Comparison of ENCODE assay signal across 8 cellular contexts in the genomic region with DNA sequence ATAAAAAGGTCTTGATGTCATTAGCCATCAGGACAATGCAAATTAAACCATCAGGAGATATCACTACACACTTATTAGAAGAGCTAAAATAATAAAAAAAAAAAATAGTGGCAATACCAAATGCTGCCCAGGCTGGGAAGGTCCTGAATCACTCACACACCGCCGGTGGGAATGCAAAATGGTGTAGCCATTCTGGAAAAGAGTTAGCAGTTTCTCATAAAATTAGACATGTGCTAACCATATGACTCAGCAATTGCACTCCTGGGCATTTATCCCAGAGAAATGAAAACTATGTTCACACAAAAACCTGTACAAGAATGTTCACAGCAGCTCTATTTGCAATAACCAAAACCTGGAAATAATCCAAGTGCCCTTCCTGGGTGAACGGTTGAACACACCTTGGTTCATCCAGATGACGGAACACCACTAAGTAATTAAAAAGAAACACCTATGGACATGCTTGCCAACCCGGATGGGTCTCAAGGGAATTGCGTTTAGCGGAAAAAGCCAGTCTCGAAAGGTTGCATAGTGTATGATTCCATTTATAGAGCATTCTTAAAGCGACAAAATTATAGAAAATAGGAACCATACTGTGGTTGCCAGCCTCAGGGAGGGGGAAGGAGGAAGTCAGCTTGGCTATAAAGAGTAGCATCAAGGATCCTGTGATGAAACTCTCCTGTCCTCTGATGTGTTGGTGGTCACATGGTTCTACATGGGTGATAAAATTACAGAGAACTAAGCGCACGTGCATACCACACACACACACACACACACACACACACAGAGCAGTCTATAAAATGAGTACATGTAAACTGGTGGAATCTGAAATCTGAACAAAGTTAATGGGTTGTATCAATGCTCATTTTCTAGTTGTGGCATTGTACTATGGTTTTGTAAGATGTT. TPM values are rescaled to one million over a fixed set of nuclear protein-coding genes. Genes with fewer than 3 reads are reported as not detected.
DNase-seq lines count a peak whose midpoint lies in the region; ATAC-seq, FAIRE-seq and TF ChIP-seq lines count a peak whose summit lies in the region.

No MANE protein-coding gene starts in this region.

- no peaks in the 10 kb centered on the region for H3K9me1 ChIP-seq in endothelial cell of umbilical vein (replicated peaks; ENCODE audit: control insufficient read depth, extremely low read depth, insufficient read depth, low read length)

- H3K36me3 Mint-ChIP-seq in T-helper 17 cell (ENCODE audit: low read depth), result peaks cover 5% of the 10 kb centered on the region

- H3K79me2 ChIP-seq in Karpas-422 (ENCODE audit: low read length), result peaks cover 88% of the 10 kb centered on the region
- no peaks in the 10 kb centered on the region for H3K79me2 ChIP-seq in endothelial cell of umbilical vein (ENCODE audit: control insufficient read depth, insufficient read depth, low read length)

- H3K9ac ChIP-seq in Karpas-422 (ENCODE audit: low read length) (peak overlapping the region; percentile 34), endothelial cell of umbilical vein (replicated peaks; ENCODE audit: extremely low read depth, insufficient read depth, low read length) (no peak overlapping the region)

- H3K27me3 ChIP-seq in Karpas-422 (ENCODE audit: low read length) (no peaks in the 10 kb centered on the region), endothelial cell of umbilical vein (ENCODE audit: control insufficient read depth in 2 of 2, insufficient read depth in 2 of 2, low read length in 2 of 2) (peaks cover 4 to 21% of the 10 kb centered on the region in 2 experiments), neutrophil (no peaks in the 10 kb centered on the region)

- POLR2A ChIA-PET in endothelial cell of umbilical vein (lab: Charles Lee), result no interaction called here

- peak overlapping the region; percentile 98 for H3K27ac Mint-ChIP-seq in T-helper 17 cell

- H3K4me3 ChIP-seq in Karpas-422 (ENCODE audit: low read length), result peak overlapping the region; percentile 49
- H3K4me3 ChIP-seq in endothelial cell of umbilical vein (replicated peaks in 1 of 3; ENCODE audit: insufficient read depth in 1 of 3, low read depth in 1 of 3, low read length in 3 of 3), result no peak overlapping the region
- peak overlapping the region; percentile 49 to 89 for H3K4me3 ChIP-seq in neutrophil (ENCODE audit: low read depth in 1 of 2, low read length in 1 of 2)

- peaks cover 66% of the 10 kb centered on the region for H3K4me1 Mint-ChIP-seq in T-helper 17 cell

- dilution Hi-C loops in endothelial cell of umbilical vein (cut with MboI; ENCODE audit: extremely low pct_ligation_motif_present, low sequenced_read_pairs), result no loop called here

- intact Hi-C loops in endothelial cell of umbilical vein (cut with micrococcal nuclease), result no loop called here

- no peak for TF ChIP-seq POLR2A in endothelial cell of umbilical vein (IDR thresholded peaks at IDR 0.05; ENCODE audit: low read depth, low read length)

- BruUV-seq in endothelial cell of umbilical vein (replicated peaks; lab: Mats Ljungman, UMichigan), result no TSS peak

- H3K4me3 Mint-ChIP-seq in T-helper 17 cell, result peak overlapping the region; percentile 72

- H3K27ac ChIP-seq in Karpas-422 (ENCODE audit: low read length) (peak overlapping the region; percentile 91), endothelial cell of umbilical vein (ENCODE audit: insufficient read depth, low read depth, low read length) (no peak overlapping the region), neutrophil (peak overlapping the region; percentile 100)

- H3K27me3 Mint-ChIP-seq in T-helper 17 cell, result no peaks in the 10 kb centered on the region

- TF ChIP-seq CTCF in endothelial cell of umbilical vein (IDR thresholded peaks at IDR 0.05; ENCODE audit: extremely low read depth in 1 of 2, insufficient read depth in 1 of 2, low read depth in 1 of 2, low read length in 2 of 2) (no peak), neutrophil (IDR thresholded peaks at IDR 0.05) (no peak)

- H3K4me1 ChIP-seq in Karpas-422 (ENCODE audit: low read length), result peaks cover 86% of the 10 kb centered on the region
- H3K4me1 ChIP-seq in endothelial cell of umbilical vein (ENCODE audit: control insufficient read depth, extremely low read depth, insufficient read depth, low read length), result peaks cover 16% of the 10 kb centered on the region
- H3K4me1 ChIP-seq in neutrophil (ENCODE audit: control insufficient read depth in 1 of 2, insufficient read depth in 1 of 2, low read depth in 1 of 2, low read length in 1 of 2), result peaks cover 77 to 80% of the 10 kb centered on the region in 2 experiments

- H3K9me3 ChIP-seq in Karpas-422 (ENCODE audit: low read length) (no peaks in the 10 kb centered on the region), T-helper 17 cell (ENCODE audit: control insufficient read depth, low read length, poor library complexity, severe bottlenecking) (no peaks in the 10 kb centered on the region), endothelial cell of umbilical vein (replicated peaks; ENCODE audit: control insufficient read depth, insufficient read depth, low read length) (no peaks in the 10 kb centered on the region), neutrophil (no peaks in the 10 kb centered on the region)

- H3K36me3 ChIP-seq in Karpas-422 (ENCODE audit: insufficient read depth, low read length) (no peaks in the 10 kb centered on the region; the same call in 1 of the 2 replicates), endothelial cell of umbilical vein (ENCODE audit: control insufficient read depth in 2 of 2, extremely low read depth in 1 of 2, insufficient read depth in 2 of 2, low read length in 2 of 2) (no peaks in the 10 kb centered on the region), neutrophil (peaks cover 22% of the 10 kb centered on the region)

- H2AFZ ChIP-seq in Karpas-422 (ENCODE audit: low read length) (no peak overlapping the region; the same call in 1 of the 2 replicates), endothelial cell of umbilical vein (ENCODE audit: low read depth, low read length) (no peak overlapping the region)

- H4K20me1 ChIP-seq in Karpas-422 (ENCODE audit: insufficient read depth, low read depth, low read length), result no peaks in the 10 kb centered on the region
- H4K20me1 ChIP-seq in endothelial cell of umbilical vein (replicated peaks; ENCODE audit: control insufficient read depth, extremely low read depth, insufficient read depth, low read length), result no peaks in the 10 kb centered on the region

- peak; percentile 43 for DNase-seq in DMS79 (lab: John Stamatoyannopoulos, UW)
- DNase-seq in Karpas-422, result peak; percentile 94
- peak in 2 of 3 donors; percentile 3 to 33 for DNase-seq in T-helper 17 cell
- no peak for DNase-seq in endothelial cell of umbilical vein (ENCODE audit: low read depth, low spot score)
- DNase-seq in NCI-H526 (lab: John Stamatoyannopoulos, UW), result no peak
- DNase-seq in ecto neural progenitor cell (ENCODE audit: low spot score), result no peak

- CTCF ChIA-PET in endothelial cell of umbilical vein (lab: Charles Lee), result interaction anchor here (1.0 kb wide), 1 partner anchor 28 kb away, joined by 3 read pairs; no protein-coding TSS in a partner anchor

- peak; percentile 47 for FAIRE-seq in endothelial cell of umbilical vein (lab: Jason Lieb, UNC)

- peak; percentile 29 for ATAC-seq in GM21367 (IDR thresholded peaks at IDR 0.05; ENCODE audit: unreplicated experiment)
- peak; percentile 60 for ATAC-seq in T-helper 17 cell

- no peaks in the 10 kb centered on the region for H3K9me2 ChIP-seq in Karpas-422 (replicated peaks; ENCODE audit: insufficient read depth, low read length)

- H3K4me2 ChIP-seq in Karpas-422 (ENCODE audit: low read depth, low read length, poor library complexity, severe bottlenecking) (peak overlapping the region; percentile 96), endothelial cell of umbilical vein (ENCODE audit: insufficient read depth, low read length) (no peak overlapping the region)

TF ChIP-seq in endothelial cell of umbilical vein, 7 proteins besides CTCF, POLR2A, EP300 and RAD21:
- TF ChIP-seq POLR2AphosphoS5 (IDR thresholded peaks at IDR 0.05; ENCODE audit: insufficient read depth, low read depth, low read length) (no peak), EZH2 (IDR thresholded peaks at IDR 0.05; ENCODE audit: borderline replicate concordance, low read depth, low read length, severe bottlenecking) (no peak), JUN (IDR thresholded peaks at IDR 0.05; ENCODE audit: borderline replicate concordance, insufficient read depth, insufficient read length, low read depth) (no peak), GATA2 (IDR thresholded peaks at IDR 0.05; ENCODE audit: insufficient read depth, insufficient read length, low read depth, low read length) (no peak), FOS (IDR thresholded peaks at IDR 0.05; ENCODE audit: borderline replicate concordance, insufficient read depth, low read length) (no peak), MYC (IDR thresholded peaks at IDR 0.05; ENCODE audit: low read depth, low read length) (no peak)
- TF ChIP-seq, protein P1, sequence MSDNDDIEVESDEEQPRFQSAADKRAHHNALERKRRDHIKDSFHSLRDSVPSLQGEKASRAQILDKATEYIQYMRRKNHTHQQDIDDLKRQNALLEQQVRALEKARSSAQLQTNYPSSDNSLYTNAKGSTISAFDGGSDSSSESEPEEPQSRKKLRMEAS (IDR thresholded peaks at IDR 0.05; ENCODE audit: insufficient read depth, insufficient read length), result no peak

RNA-seq across cellular contexts. Expression of gene MBP, which starts 4.6 kb away (rescaled TPM):
- total RNA-seq in Karpas-422 (2014; rRNA removed; shearing (Covaris generic); ENCODE audit: low replicate concordance), result 58.3 and 67.8 TPM in 2 replicates
- total RNA-seq in T-helper 17 cell (100 to 1,000 TPM in 1 of 2 donors, 10 to 100 TPM in 1; 97.7 to 127 TPM), endothelial cell of umbilical vein (1.7 and 4.0 TPM in 2 replicates)
- polyA plus RNA-seq in endothelial cell of umbilical vein, result 2.0 and 2.3 TPM in 2 replicates
- polyA plus RNA-seq in endothelial cell of umbilical vein (2011; cell fraction: cytosol; rRNA removed), result 1.8 TPM in 2 replicates
- 3.1 and 3.2 TPM in 2 replicates for polyA plus RNA-seq in endothelial cell of umbilical vein (2011; cell fraction: nucleus; rRNA removed)
- 4.0 and 4.3 TPM in 2 replicates for polyA plus RNA-seq in endothelial cell of umbilical vein (2012)
- 2.4 and 4.9 TPM in 2 replicates for polyA minus RNA-seq in endothelial cell of umbilical vein
- 17.2 TPM for polyA minus RNA-seq in endothelial cell of umbilical vein (2011; cell fraction: cytosol; rRNA and poly(A)+ RNA removed)
- polyA minus RNA-seq in endothelial cell of umbilical vein (2011; cell fraction: nucleus; rRNA and poly(A)+ RNA removed), result 5.4 and 6.6 TPM in 2 replicates

Comparison
In these comparisons a context has a peak if more than half of its experiments do, and no peak if none do; other contexts are left out.
1. DNase-seq: peak in DMS79 (single experiment), Karpas-422 (single experiment) and T-helper 17 cell (2 of 3); none in endothelial cell of umbilical vein (single experiment), NCI-H526 (0 of 2) and ecto neural progenitor cell (single experiment).
2. H3K4me3 ChIP-seq: peak in Karpas-422 (single experiment) and neutrophil (2 of 2); none in endothelial cell of umbilical vein (0 of 3).
3. RNA of gene MBP, which starts 4.6 kb away (total RNA-seq): 97.7 to 127 TPM in T-helper 17 cell and 58.3 to 67.8 TPM in Karpas-422; 1.7 to 4.0 TPM in endothelial cell of umbilical vein; every median in the first group is over 10 times any median in the second.